9 cellular contexts compared by ENCODE assay signal in genomic region chr2:40364143-40364903, GRCh38.
DNase-seq lines count a peak whose midpoint lies in the region; FAIRE-seq and TF ChIP-seq lines count a peak whose summit lies in the region.
"Had no signal": no experiment of that assay in that cellular context is flagged by ENCODE, and none has a peak within 500 bp of the region (broad histone marks: within the 10 kb centered on the region; RNA-seq: fewer than 3 reads in every experiment).

No MANE protein-coding gene starts in this region.

- no peak overlapping the region for H2BK5ac ChIP-seq in neuronal stem cell (ENCODE audit: low read length)

- no peaks in the 10 kb centered on the region for H3K36me3 Mint-ChIP-seq in activated CD4-positive, alpha-beta T cell treated with anti-CD3 and anti-CD28 coated beads, Interleukin-2, amount 10 ng/mL, durations not matched to agents 7 days and 5 days (ENCODE audit: low read depth)
- no peaks in the 10 kb centered on the region for H3K36me3 Mint-ChIP-seq in progenitor cell of endocrine pancreas (ENCODE audit: insufficient read depth)

- no peak overlapping the region for H2BK15ac ChIP-seq in neuronal stem cell (ENCODE audit: low read length)

- no peak overlapping the region for H3K14ac ChIP-seq in neuronal stem cell (ENCODE audit: low read length)

- H3K36me3 ChIP-seq in adipocyte (ENCODE audit: control insufficient read depth, insufficient read depth, low read length, severe bottlenecking) = no peaks in the 10 kb centered on the region
- no peaks in the 10 kb centered on the region for H3K36me3 ChIP-seq in keratinocyte (ENCODE audit: control insufficient read depth in 2 of 2, extremely low read depth in 1 of 2, insufficient read depth in 2 of 2, low read length in 2 of 2)
- no peaks in the 10 kb centered on the region for H3K36me3 ChIP-seq in tibial artery
- no peaks in the 10 kb centered on the region for H3K36me3 ChIP-seq in neuronal stem cell (replicated peaks in 1 of 2; ENCODE audit: control insufficient read depth in 2 of 2, insufficient read depth in 2 of 2, low read length in 2 of 2)

- no peak overlapping the region for H2BK120ac ChIP-seq in neuronal stem cell (ENCODE audit: low read depth, low read length)

- H3K27ac Mint-ChIP-seq in activated CD4-positive, alpha-beta T cell treated with anti-CD3 and anti-CD28 coated beads, Interleukin-2, amount 10 ng/mL, durations not matched to agents 7 days and 5 days = peak overlapping the region; percentile 42
- no peak overlapping the region for H3K27ac Mint-ChIP-seq in progenitor cell of endocrine pancreas

- dilution Hi-C loops in keratinocyte (cut with MboI; ENCODE audit: extremely low pct_ligation_motif_present, low sequenced_read_pairs) = no loop called here

- H3K9me3 Mint-ChIP-seq in activated CD4-positive, alpha-beta T cell treated with anti-CD3 and anti-CD28 coated beads, Interleukin-2, amount 10 ng/mL, durations not matched to agents 7 days and 5 days = no peaks in the 10 kb centered on the region
- H3K9me3 Mint-ChIP-seq in progenitor cell of endocrine pancreas (ENCODE audit: low read depth) = no peaks in the 10 kb centered on the region

- H4K91ac ChIP-seq in neuronal stem cell (ENCODE audit: low read depth, low read length, poor library complexity) = no peak overlapping the region

- intact Hi-C loops in tibial artery (cut with DNase I; ENCODE audit: low total_unique reads) = no loop called here

- H3K79me1 ChIP-seq in neuronal stem cell (ENCODE audit: low read depth, low read length) = no peaks in the 10 kb centered on the region

- peaks cover 2% of the 10 kb centered on the region for H3K27me3 Mint-ChIP-seq in activated CD4-positive, alpha-beta T cell treated with anti-CD3 and anti-CD28 coated beads, Interleukin-2, amount 10 ng/mL, durations not matched to agents 7 days and 5 days
- no peaks in the 10 kb centered on the region for H3K27me3 Mint-ChIP-seq in progenitor cell of endocrine pancreas

- H4K20me1 ChIP-seq in keratinocyte (ENCODE audit: control insufficient read depth, extremely low read depth, insufficient read depth, low read length) = no peaks in the 10 kb centered on the region

- no peaks in the 10 kb centered on the region for H3K9me3 ChIP-seq in adipocyte (ENCODE audit: control insufficient read depth, low read length)
- no peaks in the 10 kb centered on the region for H3K9me3 ChIP-seq in keratinocyte (ENCODE audit: control insufficient read depth, low read depth, low read length)
- H3K9me3 ChIP-seq in tibial artery = no peaks in the 10 kb centered on the region
- no peaks in the 10 kb centered on the region for H3K9me3 ChIP-seq in neuronal stem cell (replicated peaks in 1 of 2; ENCODE audit: control insufficient read depth in 2 of 2, insufficient read depth in 1 of 2, low read depth in 1 of 2, low read length in 2 of 2)

- H3K9ac ChIP-seq in adipocyte (ENCODE audit: low read length) (peak overlapping the region; percentile 85), keratinocyte (ENCODE audit: control insufficient read depth, extremely low read depth, insufficient read depth, low read length) (no peak overlapping the region), neuronal stem cell (ENCODE audit: low read depth, low read length, poor library complexity) (no peak overlapping the region)

- peaks cover 7% of the 10 kb centered on the region for H3K4me1 Mint-ChIP-seq in activated CD4-positive, alpha-beta T cell treated with anti-CD3 and anti-CD28 coated beads, Interleukin-2, amount 10 ng/mL, durations not matched to agents 7 days and 5 days
- peaks cover 9% of the 10 kb centered on the region for H3K4me1 Mint-ChIP-seq in progenitor cell of endocrine pancreas (ENCODE audit: low read depth)

- no peak overlapping the region for H2BK12ac ChIP-seq in neuronal stem cell (ENCODE audit: low read length)

- POLR2A ChIA-PET in activated CD4-positive, alpha-beta T cell treated with anti-CD3 and anti-CD28 coated beads, Interleukin-2, amount 10 ng/mL, durations not matched to agents 7 days and 5 days (lab: Charles Lee) = no interaction called here

- no peaks in the 10 kb centered on the region for H3K79me2 ChIP-seq in keratinocyte (ENCODE audit: control insufficient read depth, insufficient read depth, low read length)

- H3K4me3 ChIP-seq in adipocyte (ENCODE audit: low read length) = peak overlapping the region; percentile 76
- peak overlapping the region in 2 of 3 experiments; percentile 3 to 39 for H3K4me3 ChIP-seq in keratinocyte (ENCODE audit: control insufficient read depth in 2 of 3, extremely low read depth in 1 of 3, insufficient read depth in 2 of 3, low read depth in 1 of 3, low read length in 3 of 3)
- peak overlapping the region; percentile 38 to 44 for H3K4me3 ChIP-seq in tibial artery
- H3K4me3 ChIP-seq in neuronal stem cell (ENCODE audit: low read length in 2 of 2) = no peak overlapping the region

- H2AK5ac ChIP-seq in neuronal stem cell (ENCODE audit: low read depth, low read length) = no peak overlapping the region

- no peak for DNase-seq in activated CD4-positive, alpha-beta T cell treated with anti-CD3 and anti-CD28 coated beads, Interleukin-2, amount 10 ng/mL, durations not matched to agents 7 days and 5 days
- no peak for DNase-seq in activated CD4-positive, alpha-beta T cell treated with anti-CD3 and anti-CD28 coated beads, Interleukin-2, amount 50 U/mL, for 48 hours
- peak; percentile 72 for DNase-seq in adipocyte (ENCODE audit: low read depth)
- DNase-seq in keratinocyte (ENCODE audit: low read depth, low spot score) = no peak
- no peak for DNase-seq in tibial artery
- DNase-seq in progenitor cell of endocrine pancreas (ENCODE audit: low spot score, unreplicated experiment) = no peak
- DNase-seq in occipital lobe (lab: John Stamatoyannopoulos, UW) = no peak
- DNase-seq in neuronal stem cell (ENCODE audit: low spot score) = no peak
- DNase-seq: activated CD4-positive, CD25-positive, alpha-beta regulatory T cell treated with anti-CD3 and anti-CD28 coated beads, Interleukin-2, amount 50 U/mL, for 72 hours had no signal

- H3K18ac ChIP-seq in neuronal stem cell (ENCODE audit: low read length) = no peak overlapping the region

- H3K4me3 Mint-ChIP-seq in activated CD4-positive, alpha-beta T cell treated with anti-CD3 and anti-CD28 coated beads, Interleukin-2, amount 10 ng/mL, durations not matched to agents 7 days and 5 days = peak overlapping the region; percentile 61
- H3K4me3 Mint-ChIP-seq in progenitor cell of endocrine pancreas (ENCODE audit: low read depth) = no peak overlapping the region

- no peak overlapping the region for H4K8ac ChIP-seq in neuronal stem cell (ENCODE audit: low read depth, low read length)

- CTCF ChIA-PET in activated CD4-positive, alpha-beta T cell treated with anti-CD3 and anti-CD28 coated beads, Interleukin-2, amount 10 ng/mL, durations not matched to agents 7 days and 5 days (lab: Charles Lee) = no interaction called here

- no peak for FAIRE-seq in keratinocyte (lab: Jason Lieb, UNC)

- no peak overlapping the region for H3K23ac ChIP-seq in neuronal stem cell (ENCODE audit: low read depth, low read length, poor library complexity)

- H3K4me2 ChIP-seq in keratinocyte (ENCODE audit: control insufficient read depth, extremely low read depth, insufficient read depth, low read depth, low read length) = peak overlapping the region; percentile 59
- no peak overlapping the region for H3K4me2 ChIP-seq in neuronal stem cell (ENCODE audit: insufficient read depth, low read length, poor library complexity, severe bottlenecking)

- no peak overlapping the region for H3K4ac ChIP-seq in neuronal stem cell (ENCODE audit: low read length)

- WGBS in neuronal stem cell (ENCODE audit: extremely low coverage in 2 of 2, insufficient read length in 2 of 2, insufficient replicate concordance in 1 of 2), 2 donors = no CpG with 5 or more reads among the region's 3 CpGs

- no peak for TF ChIP-seq CTCF in keratinocyte (optimal IDR thresholded peaks at IDR 0.05 in 1 of 3, IDR thresholded peaks at IDR 0.05 in 1 of 3, conservative IDR thresholded peaks at IDR 0.05 in 1 of 3; ENCODE audit: extremely low read depth in 1 of 3, insufficient read depth in 2 of 3, low read length in 3 of 3)
- no peak for TF ChIP-seq CTCF in tibial artery (IDR thresholded peaks at IDR 0.05)
- TF ChIP-seq CTCF in progenitor cell of endocrine pancreas (IDR thresholded peaks at IDR 0.05; ENCODE audit: unreplicated experiment) = no peak

- no peaks in the 10 kb centered on the region for H3K9me1 ChIP-seq in keratinocyte (ENCODE audit: control insufficient read depth, extremely low read depth, insufficient read depth, low read length)

- H3K27me3 ChIP-seq in adipocyte (replicated peaks; ENCODE audit: control insufficient read depth, insufficient read depth, low read length) (no peaks in the 10 kb centered on the region), keratinocyte (ENCODE audit: control insufficient read depth, extremely low read depth, insufficient read depth, low read length) (no peaks in the 10 kb centered on the region), tibial artery (no peaks in the 10 kb centered on the region), neuronal stem cell (ENCODE audit: control insufficient read depth in 3 of 3, insufficient read depth in 3 of 3, low read depth in 1 of 3, low read length in 3 of 3) (no peaks in the 10 kb centered on the region)

- peak overlapping the region; percentile 49 for H2AFZ ChIP-seq in keratinocyte (ENCODE audit: control insufficient read depth, low read length)
- no peak overlapping the region for H2AFZ ChIP-seq in neuronal stem cell (ENCODE audit: low read length)

- peaks cover 21% of the 10 kb centered on the region for H3K4me1 ChIP-seq in adipocyte (ENCODE audit: control insufficient read depth, insufficient read depth, low read length)
- no peaks in the 10 kb centered on the region for H3K4me1 ChIP-seq in keratinocyte (ENCODE audit: control insufficient read depth, extremely low read depth, insufficient read depth, low read length)
- H3K4me1 ChIP-seq in tibial artery = peaks cover 0 to 49% (median 9%) of the 10 kb centered on the region in 4 donors
- H3K4me1 ChIP-seq in neuronal stem cell (ENCODE audit: control insufficient read depth in 2 of 2, insufficient read depth in 1 of 2, low read depth in 1 of 2, low read length in 2 of 2) = peaks cover 2 to 3% of the 10 kb centered on the region in 2 donors

- H3K27ac ChIP-seq in keratinocyte (ENCODE audit: control insufficient read depth, insufficient read depth, low read length) = no peak overlapping the region
- H3K27ac ChIP-seq in tibial artery = peak overlapping the region; percentile 61 to 64
- H3K27ac ChIP-seq in neuronal stem cell (replicated peaks; ENCODE audit: low read length) = no peak overlapping the region

Comparison
In these comparisons a context has a peak if more than half of its experiments do, and no peak if none do; other contexts are left out.
1. H3K4me3 ChIP-seq: peak in adipocyte (single experiment), keratinocyte (2 of 3) and tibial artery (2 of 2); none in neuronal stem cell (0 of 2).
2. H3K27ac ChIP-seq: peak in tibial artery (2 of 2); none in keratinocyte (single experiment) and neuronal stem cell (single experiment).